ENCODE assay signal across 8 cellular contexts in the genomic region with DNA sequence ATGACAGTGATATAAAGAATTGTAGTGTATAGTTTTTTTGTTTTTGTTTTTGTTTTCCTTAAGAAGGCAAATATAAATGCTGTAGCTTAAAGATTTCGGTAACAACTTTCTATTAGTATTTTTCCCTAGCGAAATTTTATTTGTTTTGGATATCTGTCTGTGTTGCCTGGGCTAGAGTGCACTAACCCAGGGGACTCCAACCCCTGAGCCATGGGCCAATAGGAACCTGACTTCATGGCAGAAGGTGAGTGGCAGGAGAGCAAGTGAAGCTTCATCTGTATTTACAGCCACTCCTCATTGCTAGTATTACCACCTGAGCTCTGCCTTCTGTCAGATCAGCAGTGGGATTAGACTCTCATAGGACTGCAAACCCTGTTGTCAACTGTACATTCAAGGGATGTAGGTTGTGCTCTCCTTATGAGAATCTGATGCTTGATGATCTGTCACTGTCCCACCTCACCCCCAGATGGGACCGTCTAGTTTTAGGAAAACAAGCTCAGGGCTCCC.
"Had no signal": no experiment of that assay in that cellular context is flagged by ENCODE, and none has a peak within 500 bp of the region (broad histone marks: within the 10 kb centered on the region; RNA-seq: fewer than 3 reads in every experiment).

No MANE protein-coding gene starts in this region.

- ATAC-seq: HCT116 had no signal

- H3K27me3 Mint-ChIP-seq: IgD-negative memory B cell had no signal

- H3K27ac ChIP-seq: GM23248 had no signal

- H2AFZ ChIP-seq: GM23248 had no signal

- H3K9me3 Mint-ChIP-seq: IgD-negative memory B cell had no signal

- H3K9me3 ChIP-seq: HAP-1 had no signal

- H3K9ac ChIP-seq: GM23248 had no signal

- FAIRE-seq: HTR-8/SVneo had no signal

- DNase-seq: GM23248, GOT3, H7, KBM-7 had no signal

- H3K27ac Mint-ChIP-seq: IgD-negative memory B cell had no signal

- H3K4me3 Mint-ChIP-seq: IgD-negative memory B cell had no signal

- H3K4me3 ChIP-seq: GM23248, HAP-1 had no signal
